22 cellular contexts compared by ENCODE assay signal in the genomic region with DNA sequence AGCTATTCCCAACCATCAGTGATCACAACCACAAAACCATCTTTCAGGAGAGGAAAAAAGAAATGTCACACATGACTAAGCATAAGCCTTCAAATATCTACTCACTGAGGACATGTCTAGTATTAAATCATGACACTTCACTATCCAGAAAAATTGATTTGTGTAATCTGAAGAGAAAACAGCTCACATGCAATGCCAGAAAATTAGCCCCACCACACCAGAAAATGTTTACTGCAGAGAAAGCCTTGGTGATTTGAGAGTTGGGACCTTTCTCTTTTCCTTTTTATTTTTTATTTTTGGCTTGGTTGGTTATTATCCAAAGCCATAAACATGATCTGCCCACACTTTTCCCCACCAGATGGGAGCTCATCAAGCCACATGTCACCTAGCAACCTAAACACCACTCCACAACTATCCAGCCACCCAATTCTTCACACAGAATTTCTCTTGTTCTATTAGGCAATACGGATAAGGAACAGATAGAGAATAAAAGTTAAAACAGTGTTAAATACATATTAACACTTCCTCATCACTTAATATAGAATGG. TPM values are rescaled to one million over a fixed set of nuclear protein-coding genes. Genes with fewer than 3 reads are reported as not detected.
DNase-seq lines count a peak whose midpoint lies in the region; ATAC-seq and TF ChIP-seq lines count a peak whose summit lies in the region.
"Had no signal": no experiment of that assay in that cellular context is flagged by ENCODE, and none has a peak within 500 bp of the region (broad histone marks: within the 10 kb centered on the region; RNA-seq: fewer than 3 reads in every experiment).

No MANE protein-coding gene starts in this region.

- intact Hi-C loops in esophagus muscularis mucosa (cut with DNase I) (loop anchor here (5.0 kb wide), 1 partner anchor 85 kb away; no protein-coding TSS in a partner anchor), breast epithelium (cut with DNase I; ENCODE audit: low total_unique reads) (no loop called here)

- H3K4me3 ChIP-seq in BLaER1 (no peak overlapping the region), esophagus muscularis mucosa (peak overlapping the region in 1 of 4 donors; percentile 82), breast epithelium (no peak overlapping the region)
- H3K4me3 ChIP-seq: heart right ventricle, lung, SJCRH30, uterus had no signal

- peak; percentile 30 for DNase-seq in M059J (ENCODE audit: low read depth)
- no peak for DNase-seq in esophagus muscularis mucosa (ENCODE audit: extremely low spot score)
- no peak for DNase-seq in neural crest cell (ENCODE audit: low read depth, low spot score)
- no peak for DNase-seq in HPDE6-E6E7 (ENCODE audit: extremely low spot score)
- no peak for DNase-seq in breast epithelium (ENCODE audit: low spot score in 2 of 2)
- DNase-seq in GOT3 (lab: John Stamatoyannopoulos, UW): no peak
- DNase-seq: CD4-positive, alpha-beta T cell; DMS79; esophagus squamous epithelium; heart right ventricle; Karpas-422; naive B cell; NCI-H1105 treated with DMSO at 0.1 percent for 48 hours; NCI-H774; SJCRH30; stimulated activated CD4-positive, alpha-beta T cell treated with anti-CD3 and anti-CD28 coated beads, Interleukin-4, amount 100 ng/mL, for 4 hours; uterus; WERI-Rb-1 had no signal

- no peak overlapping the region for H3K9ac ChIP-seq in BLaER1

- H4K20me1 ChIP-seq in BLaER1: peaks cover 74% of the 10 kb centered on the region

- no peaks in the 10 kb centered on the region for H3K9me3 ChIP-seq in BLaER1
- no peaks in the 10 kb centered on the region for H3K9me3 ChIP-seq in esophagus muscularis mucosa
- H3K9me3 ChIP-seq in breast epithelium: no peaks in the 10 kb centered on the region
- H3K9me3 ChIP-seq: esophagus squamous epithelium, heart right ventricle, SJCRH30, uterus had no signal

- H3K4me1 Mint-ChIP-seq in neural crest cell: peaks cover 66% of the 10 kb centered on the region

- H3K27ac ChIP-seq in BLaER1 (no peak overlapping the region), esophagus muscularis mucosa (replicated peaks in 1 of 4) (peak overlapping the region; percentile 14 to 94 (median 90)), breast epithelium (no peak overlapping the region)
- H3K27ac ChIP-seq: heart right ventricle, SJCRH30, WERI-Rb-1 had no signal

- H3K4me1 ChIP-seq in BLaER1 (peaks cover 78% of the 10 kb centered on the region), esophagus muscularis mucosa (peaks cover 38 to 79% (median 71%) of the 10 kb centered on the region in 4 donors), breast epithelium (peaks cover 0 to 9% of the 10 kb centered on the region in 2 donors)

- peaks cover 15% of the 10 kb centered on the region for H3K27me3 ChIP-seq in BLaER1
- H3K27me3 ChIP-seq in esophagus muscularis mucosa: no peaks in the 10 kb centered on the region
- no peaks in the 10 kb centered on the region for H3K27me3 ChIP-seq in breast epithelium
- H3K27me3 ChIP-seq: SJCRH30, uterus had no signal

- no peak for TF ChIP-seq EP300 in esophagus muscularis mucosa (IDR thresholded peaks at IDR 0.05)

- H3K36me3 Mint-ChIP-seq in neural crest cell (ENCODE audit: low read depth): no peaks in the 10 kb centered on the region
- H3K36me3 Mint-ChIP-seq: naive B cell had no signal

- H3K4me3 Mint-ChIP-seq in neural crest cell: peak overlapping the region; percentile 96
- H3K4me3 Mint-ChIP-seq: CD4-positive, alpha-beta T cell; T-helper 1 cell treated with Interleukin-12 subunit alpha and Interleukin-12 subunit beta and Interleukin-4 antibody, amounts not matched to agents 30 μg/mL and 1 μg/mL, for 36 hours had no signal

- no peak overlapping the region for H3K27ac Mint-ChIP-seq in neural crest cell (ENCODE audit: unreplicated experiment)
- H3K27ac Mint-ChIP-seq: CD4-positive, alpha-beta T cell; naive B cell; T-helper 1 cell treated with Interleukin-12 subunit alpha and Interleukin-12 subunit beta and Interleukin-4 antibody, amounts not matched to agents 30 μg/mL and 1 μg/mL, for 36 hours had no signal

- TF ChIP-seq CTCF in esophagus muscularis mucosa (IDR thresholded peaks at IDR 0.05): no peak
- TF ChIP-seq CTCF in neural crest cell (conservative IDR thresholded peaks at IDR 0.05): no peak
- TF ChIP-seq CTCF in breast epithelium (IDR thresholded peaks at IDR 0.05): no peak

- 50% methylated on average over 1 of the region's 1 CpG for WGBS in esophagus muscularis mucosa

- no peak for ATAC-seq in GM18873 (IDR thresholded peaks at IDR 0.05; ENCODE audit: low FRiP score, unreplicated experiment)
- ATAC-seq: heart right ventricle had no signal

- H3K4me2 ChIP-seq in BLaER1: peak overlapping the region; percentile 96

- H3K36me3 ChIP-seq in BLaER1: no peaks in the 10 kb centered on the region
- no peaks in the 10 kb centered on the region for H3K36me3 ChIP-seq in esophagus muscularis mucosa
- H3K36me3 ChIP-seq in breast epithelium: no peaks in the 10 kb centered on the region
- H3K36me3 ChIP-seq: esophagus squamous epithelium, heart right ventricle, SJCRH30, uterus, WERI-Rb-1 had no signal

- peaks cover 11% of the 10 kb centered on the region for H3K27me3 Mint-ChIP-seq in neural crest cell (ENCODE audit: low read depth)

- TF ChIP-seq POLR2A in esophagus muscularis mucosa (IDR thresholded peaks at IDR 0.05; ENCODE audit: low read depth) (no peak), breast epithelium (IDR thresholded peaks at IDR 0.05) (no peak)

- H3K9me3 Mint-ChIP-seq in neural crest cell: no peaks in the 10 kb centered on the region
- H3K9me3 Mint-ChIP-seq: CD4-positive, alpha-beta T cell; naive B cell; T-helper 1 cell treated with Interleukin-12 subunit alpha and Interleukin-12 subunit beta and Interleukin-4 antibody, amounts not matched to agents 30 μg/mL and 1 μg/mL, for 36 hours had no signal

RNA-seq across cellular contexts. Expression of a gene that starts 3.1 kb away (rescaled TPM):
- 17.0 and 19.2 TPM in 2 replicates for total RNA-seq in M059J (2014; rRNA removed; shearing (Covaris generic))
- total RNA-seq in esophagus muscularis mucosa (100 to 1,000 TPM in 3 of 4 donors, 10 to 100 TPM in 1; 98.9 to 122 (median 105) TPM), neural crest cell (50.1 and 51.2 TPM in 2 replicates), breast epithelium (10 to 100 TPM; 48.2 to 93.7 (median 60.6) TPM)

Comparison
In these comparisons a context has a peak if more than half of its experiments do, and no peak if none do; other contexts are left out.
1. H3K27ac ChIP-seq: peak in esophagus muscularis mucosa (4 of 4); none in BLaER1 (single experiment) and breast epithelium (0 of 2).